1 cellular context compared by ENCODE assay signal in genomic region chr11:1780700-1781592, GRCh38.
TF ChIP-seq lines count a peak whose summit lies in the region.

No MANE protein-coding gene starts in this region.

TF ChIP-seq in GM12878, 131 proteins besides CTCF, POLR2A, EP300 and RAD21:
- TF ChIP-seq, protein P1, sequence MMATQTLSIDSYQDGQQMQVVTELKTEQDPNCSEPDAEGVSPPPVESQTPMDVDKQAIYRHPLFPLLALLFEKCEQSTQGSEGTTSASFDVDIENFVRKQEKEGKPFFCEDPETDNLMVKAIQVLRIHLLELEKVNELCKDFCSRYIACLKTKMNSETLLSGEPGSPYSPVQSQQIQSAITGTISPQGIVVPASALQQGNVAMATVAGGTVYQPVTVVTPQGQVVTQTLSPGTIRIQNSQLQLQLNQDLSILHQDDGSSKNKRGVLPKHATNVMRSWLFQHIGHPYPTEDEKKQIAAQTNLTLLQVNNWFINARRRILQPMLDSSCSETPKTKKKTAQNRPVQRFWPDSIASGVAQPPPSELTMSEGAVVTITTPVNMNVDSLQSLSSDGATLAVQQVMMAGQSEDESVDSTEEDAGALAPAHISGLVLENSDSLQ (IDR thresholded peaks at IDR 0.05) = no peak
- no peak for TF ChIP-seq NFXL1 (IDR thresholded peaks at IDR 0.05; ENCODE audit: borderline replicate concordance)
- no peak for TF ChIP-seq MXI1 (IDR thresholded peaks at IDR 0.05; ENCODE audit: low read depth, low read length)
- TF ChIP-seq, protein P2, sequence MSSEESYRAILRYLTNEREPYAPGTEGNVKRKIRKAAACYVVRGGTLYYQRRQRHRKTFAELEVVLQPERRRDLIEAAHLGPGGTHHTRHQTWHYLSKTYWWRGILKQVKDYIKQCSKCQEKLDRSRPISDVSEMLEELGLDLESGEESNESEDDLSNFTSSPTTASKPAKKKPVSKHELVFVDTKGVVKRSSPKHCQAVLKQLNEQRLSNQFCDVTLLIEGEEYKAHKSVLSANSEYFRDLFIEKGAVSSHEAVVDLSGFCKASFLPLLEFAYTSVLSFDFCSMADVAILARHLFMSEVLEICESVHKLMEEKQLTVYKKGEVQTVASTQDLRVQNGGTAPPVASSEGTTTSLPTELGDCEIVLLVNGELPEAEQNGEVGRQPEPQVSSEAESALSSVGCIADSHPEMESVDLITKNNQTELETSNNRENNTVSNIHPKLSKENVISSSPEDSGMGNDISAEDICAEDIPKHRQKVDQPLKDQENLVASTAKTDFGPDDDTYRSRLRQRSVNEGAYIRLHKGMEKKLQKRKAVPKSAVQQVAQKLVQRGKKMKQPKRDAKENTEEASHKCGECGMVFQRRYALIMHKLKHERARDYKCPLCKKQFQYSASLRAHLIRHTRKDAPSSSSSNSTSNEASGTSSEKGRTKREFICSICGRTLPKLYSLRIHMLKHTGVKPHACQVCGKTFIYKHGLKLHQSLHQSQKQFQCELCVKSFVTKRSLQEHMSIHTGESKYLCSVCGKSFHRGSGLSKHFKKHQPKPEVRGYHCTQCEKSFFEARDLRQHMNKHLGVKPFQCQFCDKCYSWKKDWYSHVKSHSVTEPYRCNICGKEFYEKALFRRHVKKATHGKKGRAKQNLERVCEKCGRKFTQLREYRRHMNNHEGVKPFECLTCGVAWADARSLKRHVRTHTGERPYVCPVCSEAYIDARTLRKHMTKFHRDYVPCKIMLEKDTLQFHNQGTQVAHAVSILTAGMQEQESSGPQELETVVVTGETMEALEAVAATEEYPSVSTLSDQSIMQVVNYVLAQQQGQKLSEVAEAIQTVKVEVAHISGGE (CRISPR knock-in tag; IDR thresholded peaks at IDR 0.05) = no peak
- no peak for TF ChIP-seq ESRRA (IDR thresholded peaks at IDR 0.05; ENCODE audit: low read length)
- no peak for TF ChIP-seq SUPT20H (IDR thresholded peaks at IDR 0.05; ENCODE audit: borderline replicate concordance, control insufficient read depth, low read depth, low read length)
- TF ChIP-seq CREB1 (IDR thresholded peaks at IDR 0.05; ENCODE audit: low read depth) = no peak
- TF ChIP-seq BMI1 (IDR thresholded peaks at IDR 0.05; ENCODE audit: borderline replicate concordance) = no peak
- TF ChIP-seq CBFB (IDR thresholded peaks at IDR 0.05; ENCODE audit: low read depth) = no peak
- TF ChIP-seq, protein P3, sequence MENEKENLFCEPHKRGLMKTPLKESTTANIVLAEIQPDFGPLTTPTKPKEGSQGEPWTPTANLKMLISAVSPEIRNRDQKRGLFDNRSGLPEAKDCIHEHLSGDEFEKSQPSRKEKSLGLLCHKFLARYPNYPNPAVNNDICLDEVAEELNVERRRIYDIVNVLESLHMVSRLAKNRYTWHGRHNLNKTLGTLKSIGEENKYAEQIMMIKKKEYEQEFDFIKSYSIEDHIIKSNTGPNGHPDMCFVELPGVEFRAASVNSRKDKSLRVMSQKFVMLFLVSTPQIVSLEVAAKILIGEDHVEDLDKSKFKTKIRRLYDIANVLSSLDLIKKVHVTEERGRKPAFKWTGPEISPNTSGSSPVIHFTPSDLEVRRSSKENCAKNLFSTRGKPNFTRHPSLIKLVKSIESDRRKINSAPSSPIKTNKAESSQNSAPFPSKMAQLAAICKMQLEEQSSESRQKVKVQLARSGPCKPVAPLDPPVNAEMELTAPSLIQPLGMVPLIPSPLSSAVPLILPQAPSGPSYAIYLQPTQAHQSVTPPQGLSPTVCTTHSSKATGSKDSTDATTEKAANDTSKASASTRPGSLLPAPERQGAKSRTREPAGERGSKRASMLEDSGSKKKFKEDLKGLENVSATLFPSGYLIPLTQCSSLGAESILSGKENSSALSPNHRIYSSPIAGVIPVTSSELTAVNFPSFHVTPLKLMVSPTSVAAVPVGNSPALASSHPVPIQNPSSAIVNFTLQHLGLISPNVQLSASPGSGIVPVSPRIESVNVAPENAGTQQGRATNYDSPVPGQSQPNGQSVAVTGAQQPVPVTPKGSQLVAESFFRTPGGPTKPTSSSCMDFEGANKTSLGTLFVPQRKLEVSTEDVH (IDR thresholded peaks at IDR 0.05; ENCODE audit: low read depth, partially characterized antibody) = no peak
- TF ChIP-seq, protein P4, sequence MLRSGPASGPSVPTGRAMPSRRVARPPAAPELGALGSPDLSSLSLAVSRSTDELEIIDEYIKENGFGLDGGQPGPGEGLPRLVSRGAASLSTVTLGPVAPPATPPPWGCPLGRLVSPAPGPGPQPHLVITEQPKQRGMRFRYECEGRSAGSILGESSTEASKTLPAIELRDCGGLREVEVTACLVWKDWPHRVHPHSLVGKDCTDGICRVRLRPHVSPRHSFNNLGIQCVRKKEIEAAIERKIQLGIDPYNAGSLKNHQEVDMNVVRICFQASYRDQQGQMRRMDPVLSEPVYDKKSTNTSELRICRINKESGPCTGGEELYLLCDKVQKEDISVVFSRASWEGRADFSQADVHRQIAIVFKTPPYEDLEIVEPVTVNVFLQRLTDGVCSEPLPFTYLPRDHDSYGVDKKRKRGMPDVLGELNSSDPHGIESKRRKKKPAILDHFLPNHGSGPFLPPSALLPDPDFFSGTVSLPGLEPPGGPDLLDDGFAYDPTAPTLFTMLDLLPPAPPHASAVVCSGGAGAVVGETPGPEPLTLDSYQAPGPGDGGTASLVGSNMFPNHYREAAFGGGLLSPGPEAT (IDR thresholded peaks at IDR 0.05; ENCODE audit: low read depth) = no peak
- TF ChIP-seq, protein P5, sequence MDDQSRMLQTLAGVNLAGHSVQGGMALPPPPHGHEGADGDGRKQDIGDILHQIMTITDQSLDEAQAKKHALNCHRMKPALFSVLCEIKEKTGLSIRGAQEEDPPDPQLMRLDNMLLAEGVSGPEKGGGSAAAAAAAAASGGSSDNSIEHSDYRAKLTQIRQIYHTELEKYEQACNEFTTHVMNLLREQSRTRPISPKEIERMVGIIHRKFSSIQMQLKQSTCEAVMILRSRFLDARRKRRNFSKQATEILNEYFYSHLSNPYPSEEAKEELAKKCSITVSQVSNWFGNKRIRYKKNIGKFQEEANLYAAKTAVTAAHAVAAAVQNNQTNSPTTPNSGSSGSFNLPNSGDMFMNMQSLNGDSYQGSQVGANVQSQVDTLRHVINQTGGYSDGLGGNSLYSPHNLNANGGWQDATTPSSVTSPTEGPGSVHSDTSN (IDR thresholded peaks at IDR 0.05; ENCODE audit: insufficient replicate concordance, low read depth, low read length) = no peak
- TF ChIP-seq, protein P6, sequence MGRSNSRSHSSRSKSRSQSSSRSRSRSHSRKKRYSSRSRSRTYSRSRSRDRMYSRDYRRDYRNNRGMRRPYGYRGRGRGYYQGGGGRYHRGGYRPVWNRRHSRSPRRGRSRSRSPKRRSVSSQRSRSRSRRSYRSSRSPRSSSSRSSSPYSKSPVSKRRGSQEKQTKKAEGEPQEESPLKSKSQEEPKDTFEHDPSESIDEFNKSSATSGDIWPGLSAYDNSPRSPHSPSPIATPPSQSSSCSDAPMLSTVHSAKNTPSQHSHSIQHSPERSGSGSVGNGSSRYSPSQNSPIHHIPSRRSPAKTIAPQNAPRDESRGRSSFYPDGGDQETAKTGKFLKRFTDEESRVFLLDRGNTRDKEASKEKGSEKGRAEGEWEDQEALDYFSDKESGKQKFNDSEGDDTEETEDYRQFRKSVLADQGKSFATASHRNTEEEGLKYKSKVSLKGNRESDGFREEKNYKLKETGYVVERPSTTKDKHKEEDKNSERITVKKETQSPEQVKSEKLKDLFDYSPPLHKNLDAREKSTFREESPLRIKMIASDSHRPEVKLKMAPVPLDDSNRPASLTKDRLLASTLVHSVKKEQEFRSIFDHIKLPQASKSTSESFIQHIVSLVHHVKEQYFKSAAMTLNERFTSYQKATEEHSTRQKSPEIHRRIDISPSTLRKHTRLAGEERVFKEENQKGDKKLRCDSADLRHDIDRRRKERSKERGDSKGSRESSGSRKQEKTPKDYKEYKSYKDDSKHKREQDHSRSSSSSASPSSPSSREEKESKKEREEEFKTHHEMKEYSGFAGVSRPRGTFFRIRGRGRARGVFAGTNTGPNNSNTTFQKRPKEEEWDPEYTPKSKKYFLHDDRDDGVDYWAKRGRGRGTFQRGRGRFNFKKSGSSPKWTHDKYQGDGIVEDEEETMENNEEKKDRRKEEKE (IDR thresholded peaks at IDR 0.05) = no peak
- TF ChIP-seq KDM1A (IDR thresholded peaks at IDR 0.05; ENCODE audit: borderline replicate concordance) = no peak
- TF ChIP-seq, protein P7, sequence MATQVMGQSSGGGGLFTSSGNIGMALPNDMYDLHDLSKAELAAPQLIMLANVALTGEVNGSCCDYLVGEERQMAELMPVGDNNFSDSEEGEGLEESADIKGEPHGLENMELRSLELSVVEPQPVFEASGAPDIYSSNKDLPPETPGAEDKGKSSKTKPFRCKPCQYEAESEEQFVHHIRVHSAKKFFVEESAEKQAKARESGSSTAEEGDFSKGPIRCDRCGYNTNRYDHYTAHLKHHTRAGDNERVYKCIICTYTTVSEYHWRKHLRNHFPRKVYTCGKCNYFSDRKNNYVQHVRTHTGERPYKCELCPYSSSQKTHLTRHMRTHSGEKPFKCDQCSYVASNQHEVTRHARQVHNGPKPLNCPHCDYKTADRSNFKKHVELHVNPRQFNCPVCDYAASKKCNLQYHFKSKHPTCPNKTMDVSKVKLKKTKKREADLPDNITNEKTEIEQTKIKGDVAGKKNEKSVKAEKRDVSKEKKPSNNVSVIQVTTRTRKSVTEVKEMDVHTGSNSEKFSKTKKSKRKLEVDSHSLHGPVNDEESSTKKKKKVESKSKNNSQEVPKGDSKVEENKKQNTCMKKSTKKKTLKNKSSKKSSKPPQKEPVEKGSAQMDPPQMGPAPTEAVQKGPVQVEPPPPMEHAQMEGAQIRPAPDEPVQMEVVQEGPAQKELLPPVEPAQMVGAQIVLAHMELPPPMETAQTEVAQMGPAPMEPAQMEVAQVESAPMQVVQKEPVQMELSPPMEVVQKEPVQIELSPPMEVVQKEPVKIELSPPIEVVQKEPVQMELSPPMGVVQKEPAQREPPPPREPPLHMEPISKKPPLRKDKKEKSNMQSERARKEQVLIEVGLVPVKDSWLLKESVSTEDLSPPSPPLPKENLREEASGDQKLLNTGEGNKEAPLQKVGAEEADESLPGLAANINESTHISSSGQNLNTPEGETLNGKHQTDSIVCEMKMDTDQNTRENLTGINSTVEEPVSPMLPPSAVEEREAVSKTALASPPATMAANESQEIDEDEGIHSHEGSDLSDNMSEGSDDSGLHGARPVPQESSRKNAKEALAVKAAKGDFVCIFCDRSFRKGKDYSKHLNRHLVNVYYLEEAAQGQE (IDR thresholded peaks at IDR 0.05; ENCODE audit: low read depth, low read length) = no peak
- TF ChIP-seq IRF5 (IDR thresholded peaks at IDR 0.05; ENCODE audit: borderline replicate concordance) = no peak
- no peak for TF ChIP-seq SMAD5 (IDR thresholded peaks at IDR 0.05; ENCODE audit: low read depth)
- TF ChIP-seq, protein P8, sequence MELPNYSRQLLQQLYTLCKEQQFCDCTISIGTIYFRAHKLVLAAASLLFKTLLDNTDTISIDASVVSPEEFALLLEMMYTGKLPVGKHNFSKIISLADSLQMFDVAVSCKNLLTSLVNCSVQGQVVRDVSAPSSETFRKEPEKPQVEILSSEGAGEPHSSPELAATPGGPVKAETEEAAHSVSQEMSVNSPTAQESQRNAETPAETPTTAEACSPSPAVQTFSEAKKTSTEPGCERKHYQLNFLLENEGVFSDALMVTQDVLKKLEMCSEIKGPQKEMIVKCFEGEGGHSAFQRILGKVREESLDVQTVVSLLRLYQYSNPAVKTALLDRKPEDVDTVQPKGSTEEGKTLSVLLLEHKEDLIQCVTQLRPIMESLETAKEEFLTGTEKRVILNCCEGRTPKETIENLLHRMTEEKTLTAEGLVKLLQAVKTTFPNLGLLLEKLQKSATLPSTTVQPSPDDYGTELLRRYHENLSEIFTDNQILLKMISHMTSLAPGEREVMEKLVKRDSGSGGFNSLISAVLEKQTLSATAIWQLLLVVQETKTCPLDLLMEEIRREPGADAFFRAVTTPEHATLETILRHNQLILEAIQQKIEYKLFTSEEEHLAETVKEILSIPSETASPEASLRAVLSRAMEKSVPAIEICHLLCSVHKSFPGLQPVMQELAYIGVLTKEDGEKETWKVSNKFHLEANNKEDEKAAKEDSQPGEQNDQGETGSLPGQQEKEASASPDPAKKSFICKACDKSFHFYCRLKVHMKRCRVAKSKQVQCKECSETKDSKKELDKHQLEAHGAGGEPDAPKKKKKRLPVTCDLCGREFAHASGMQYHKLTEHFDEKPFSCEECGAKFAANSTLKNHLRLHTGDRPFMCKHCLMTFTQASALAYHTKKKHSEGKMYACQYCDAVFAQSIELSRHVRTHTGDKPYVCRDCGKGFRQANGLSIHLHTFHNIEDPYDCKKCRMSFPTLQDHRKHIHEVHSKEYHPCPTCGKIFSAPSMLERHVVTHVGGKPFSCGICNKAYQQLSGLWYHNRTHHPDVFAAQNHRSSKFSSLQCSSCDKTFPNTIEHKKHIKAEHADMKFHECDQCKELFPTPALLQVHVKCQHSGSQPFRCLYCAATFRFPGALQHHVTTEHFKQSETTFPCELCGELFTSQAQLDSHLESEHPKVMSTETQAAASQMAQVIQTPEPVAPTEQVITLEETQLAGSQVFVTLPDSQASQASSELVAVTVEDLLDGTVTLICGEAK (IDR thresholded peaks at IDR 0.05; ENCODE audit: borderline replicate concordance) = no peak
- no peak for TF ChIP-seq SIN3A (IDR thresholded peaks at IDR 0.05; ENCODE audit: low read depth, low read length)
- no peak for TF ChIP-seq IRF3 (IDR thresholded peaks at IDR 0.05)
